Comparison of ENCODE assay signal across 20 cellular contexts in the genomic region with DNA sequence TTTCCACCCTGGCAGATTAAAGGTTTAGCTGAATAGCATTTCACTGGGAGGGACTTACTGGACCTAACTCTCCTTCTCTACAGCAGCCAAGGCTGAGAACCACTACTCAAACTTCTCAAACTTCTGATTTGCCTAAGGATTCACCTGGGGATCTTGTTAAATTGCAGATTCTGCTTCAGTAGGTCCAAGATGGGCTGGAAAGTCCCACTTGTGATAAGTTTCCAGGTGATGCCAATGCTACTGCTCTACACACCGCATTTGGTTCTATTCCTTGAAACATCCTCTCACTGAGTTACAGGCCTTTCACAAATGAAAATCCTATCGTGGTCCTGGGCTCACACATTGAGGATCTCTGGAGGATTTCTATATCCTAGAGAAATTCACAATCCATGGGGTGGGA.
DNase-seq lines count a peak whose midpoint lies in the region; ATAC-seq, FAIRE-seq and TF ChIP-seq lines count a peak whose summit lies in the region.
"Had no signal": no experiment of that assay in that cellular context is flagged by ENCODE, and none has a peak within 500 bp of the region (broad histone marks: within the 10 kb centered on the region; RNA-seq: fewer than 3 reads in every experiment).

No MANE protein-coding gene starts in this region.

- WGBS in GM12878 (ENCODE audit: insufficient coverage, insufficient replicate concordance, low lambda C conversion rate, missing lambda C conversion rate): 19% methylated on average over 2 of the region's 2 CpGs

- FAIRE-seq in GM19239 (lab: Jason Lieb, UNC) (peak; percentile 26), GM12878 (lab: Jason Lieb, UNC) (no peak)
- FAIRE-seq: D721Med, GM12892, H54, HepG2 had no signal

- TF ChIP-seq EP300 in GM12878 (IDR thresholded peaks at IDR 0.05; ENCODE audit: borderline replicate concordance in 1 of 2, control insufficient read depth in 1 of 2, low read depth in 2 of 2, low read length in 2 of 2): no peak

- H3K4me1 ChIP-seq in GM12878 (ENCODE audit: control insufficient read depth, insufficient read depth, low read length): peaks cover 17% of the 10 kb centered on the region
- H3K4me1 ChIP-seq in CD8-positive, alpha-beta T cell (ENCODE audit: insufficient read depth, low read length): no peaks in the 10 kb centered on the region
- H3K4me1 ChIP-seq: SJCRH30 had no signal

- H2AFZ ChIP-seq in GM12878 (ENCODE audit: control insufficient read depth, low read depth, low read length): no peak overlapping the region
- H2AFZ ChIP-seq: PC-9 had no signal

- H3K27me3 ChIP-seq in GM12878 (replicated peaks in 1 of 2; ENCODE audit: control insufficient read depth in 2 of 2, insufficient read depth in 2 of 2, low read length in 1 of 2): no peaks in the 10 kb centered on the region
- H3K27me3 ChIP-seq in CD8-positive, alpha-beta T cell (ENCODE audit: insufficient read depth, low read length): no peaks in the 10 kb centered on the region
- H3K27me3 ChIP-seq: SJCRH30 had no signal

- H3K4me1 Mint-ChIP-seq in activated naive CD8-positive, alpha-beta T cell treated with anti-CD3 and anti-CD28 coated beads, Interleukin-2, amount 50 U/mL, for 24 hours: peaks cover 22% of the 10 kb centered on the region
- peaks cover 7% of the 10 kb centered on the region for H3K4me1 Mint-ChIP-seq in activated naive CD8-positive, alpha-beta T cell treated with anti-CD3 and anti-CD28 coated beads for 36 hours
- no peaks in the 10 kb centered on the region for H3K4me1 Mint-ChIP-seq in CD8-positive, alpha-beta T cell (ENCODE audit: low read depth)

- no peaks in the 10 kb centered on the region for H3K27me3 Mint-ChIP-seq in activated naive CD8-positive, alpha-beta T cell treated with anti-CD3 and anti-CD28 coated beads, Interleukin-2, amount 50 U/mL, for 24 hours
- H3K27me3 Mint-ChIP-seq in activated naive CD8-positive, alpha-beta T cell treated with anti-CD3 and anti-CD28 coated beads for 36 hours: no peaks in the 10 kb centered on the region
- H3K27me3 Mint-ChIP-seq in CD8-positive, alpha-beta T cell (ENCODE audit: low read depth): no peaks in the 10 kb centered on the region

- H3K36me3 ChIP-seq in GM12878 (ENCODE audit: control insufficient read depth in 2 of 2, insufficient read depth in 2 of 2, low read length in 1 of 2): peaks cover 0 to 4% of the 10 kb centered on the region in 2 experiments; a peak in 2 of 4 replicates
- H3K36me3 ChIP-seq in CD8-positive, alpha-beta T cell (ENCODE audit: insufficient read depth, low read length): no peaks in the 10 kb centered on the region
- H3K36me3 ChIP-seq: SJCRH30 had no signal

- no peak overlapping the region for H3K4me3 Mint-ChIP-seq in activated naive CD8-positive, alpha-beta T cell treated with anti-CD3 and anti-CD28 coated beads, Interleukin-2, amount 50 U/mL, for 24 hours
- no peak overlapping the region for H3K4me3 Mint-ChIP-seq in activated naive CD8-positive, alpha-beta T cell treated with anti-CD3 and anti-CD28 coated beads for 36 hours
- no peak overlapping the region for H3K4me3 Mint-ChIP-seq in CD8-positive, alpha-beta T cell

- DNase-seq in activated naive CD8-positive, alpha-beta T cell treated with anti-CD3 and anti-CD28 coated beads, Interleukin-2, amount 50 U/mL, for 24 hours: no peak
- no peak for DNase-seq in activated naive CD8-positive, alpha-beta T cell treated with anti-CD3 and anti-CD28 coated beads for 36 hours
- DNase-seq in GM19239 (ENCODE audit: insufficient read length, low spot score) (no peak), GM12878 (ENCODE audit: low read depth, low spot score) (peak; percentile 13), HuH-7 (ENCODE audit: low spot score) (no peak)
- no peak for DNase-seq in CD8-positive, alpha-beta T cell
- DNase-seq: KBM-7; NCI-H1105 treated with DMSO at 0.1 percent for 48 hours; NCI-H446; NCI-H526; NCI-H82; NK-92 treated with Interleukin-12 subunit alpha and Interleukin-12 subunit beta, amount 100 ng/mL, for 24 hours; PC-9; SJCRH30 had no signal

- no peak overlapping the region for H3K4me3 ChIP-seq in GM12878
- H3K4me3 ChIP-seq in CD8-positive, alpha-beta T cell (ENCODE audit: low read depth, low read length): no peak overlapping the region
- H3K4me3 ChIP-seq: PC-9, SJCRH30 had no signal

- peaks cover 43% of the 10 kb centered on the region for H3K36me3 Mint-ChIP-seq in activated naive CD8-positive, alpha-beta T cell treated with anti-CD3 and anti-CD28 coated beads, Interleukin-2, amount 50 U/mL, for 24 hours (ENCODE audit: low read depth)
- peaks cover 49% of the 10 kb centered on the region for H3K36me3 Mint-ChIP-seq in activated naive CD8-positive, alpha-beta T cell treated with anti-CD3 and anti-CD28 coated beads for 36 hours
- peaks cover 52% of the 10 kb centered on the region for H3K36me3 Mint-ChIP-seq in CD8-positive, alpha-beta T cell

- POLR2A ChIA-PET in GM12878 (lab: Charles Lee): no interaction called here
- POLR2A ChIA-PET in CD8-positive, alpha-beta T cell (lab: Charles Lee): no interaction called here

- no TSS peak for BruUV-seq in GM12878 (replicated peaks; lab: Mats Ljungman, UMichigan)

- no peak for TF ChIP-seq POLR2A in GM12878 (IDR thresholded peaks at IDR 0.05; ENCODE audit: low read depth, low read length)

- intact Hi-C loops in GM12878 (cut with micrococcal nuclease; ENCODE audit: unreplicated experiment): no loop called here
- intact Hi-C loops in CD8-positive, alpha-beta T cell (cut with DNase I, micrococcal nuclease): no loop called here

- TF ChIP-seq CTCF in GM12878 (IDR thresholded peaks at IDR 0.05 in 2 of 3, conservative IDR thresholded peaks at IDR 0.05 in 1 of 3; ENCODE audit: control insufficient read depth in 2 of 3, extremely low read depth in 1 of 3, insufficient read depth in 1 of 3, low read depth in 3 of 3, low read length in 3 of 3): no peak
- no peak for TF ChIP-seq CTCF in CD8-positive, alpha-beta T cell (IDR thresholded peaks at IDR 0.05)

- SMC1A ChIA-PET in GM12878 (lab: Charles Lee; ENCODE audit: uncharacterized antibody, unreplicated experiment): no interaction called here

- in situ Hi-C loops in GM12878 (cut with MboI): no loop called here

- no peak for TF ChIP-seq RAD21 in GM12878 (IDR thresholded peaks at IDR 0.05; ENCODE audit: insufficient read depth, low read depth, low read length)

- H3K9me3 ChIP-seq in GM12878 (replicated peaks; ENCODE audit: control insufficient read depth, insufficient read depth, low read length): peaks cover 3% of the 10 kb centered on the region; the same call in 2 of the 3 replicates
- no peaks in the 10 kb centered on the region for H3K9me3 ChIP-seq in CD8-positive, alpha-beta T cell (ENCODE audit: low read length)
- H3K9me3 ChIP-seq: SJCRH30 had no signal

- H3K27ac Mint-ChIP-seq in activated naive CD8-positive, alpha-beta T cell treated with anti-CD3 and anti-CD28 coated beads, Interleukin-2, amount 50 U/mL, for 24 hours: peak overlapping the region; percentile 60
- no peak overlapping the region for H3K27ac Mint-ChIP-seq in activated naive CD8-positive, alpha-beta T cell treated with anti-CD3 and anti-CD28 coated beads for 36 hours
- no peak overlapping the region for H3K27ac Mint-ChIP-seq in CD8-positive, alpha-beta T cell

- no peaks in the 10 kb centered on the region for H4K20me1 ChIP-seq in GM12878 (ENCODE audit: control insufficient read depth, insufficient read depth)

- H3K27ac ChIP-seq in GM12878 (ENCODE audit: control insufficient read depth, insufficient read depth): 0 out of 2 replicates have a peak overlapping the region, but pooled peaks have one; percentile 11
- H3K27ac ChIP-seq in CD8-positive, alpha-beta T cell (ENCODE audit: low read depth, low read length): no peak overlapping the region
- H3K27ac ChIP-seq: PC-9, SJCRH30 had no signal

- no peaks in the 10 kb centered on the region; the same call in 1 of the 2 replicates for H3K79me2 ChIP-seq in GM12878 (ENCODE audit: control insufficient read depth, insufficient read depth, low read length)

- H3K9me3 Mint-ChIP-seq in activated naive CD8-positive, alpha-beta T cell treated with anti-CD3 and anti-CD28 coated beads, Interleukin-2, amount 50 U/mL, for 24 hours: no peaks in the 10 kb centered on the region
- H3K9me3 Mint-ChIP-seq in activated naive CD8-positive, alpha-beta T cell treated with anti-CD3 and anti-CD28 coated beads for 36 hours: peaks cover 9% of the 10 kb centered on the region
- H3K9me3 Mint-ChIP-seq in CD8-positive, alpha-beta T cell: no peaks in the 10 kb centered on the region

- CTCF ChIA-PET in GM12878 (lab: Yijun Ruan, JAX): no interaction called here
- CTCF ChIA-PET in CD8-positive, alpha-beta T cell (lab: Charles Lee): no interaction called here

- RAD21 ChIA-PET in GM12878 (lab: Charles Lee; ENCODE audit: unreplicated experiment): no interaction called here

- no peak for ATAC-seq in activated naive CD8-positive, alpha-beta T cell treated with anti-CD3 and anti-CD28 coated beads, Interleukin-2, amount 50 U/mL, for 24 hours
- peak; percentile 58 for ATAC-seq in GM12878
- ATAC-seq in CD8-positive, alpha-beta T cell: no peak
- ATAC-seq in GM19395 (IDR thresholded peaks at IDR 0.05; ENCODE audit: unreplicated experiment): no peak
- ATAC-seq: HepG2, Right ventricle myocardium inferior had no signal

- H3K4me2 ChIP-seq in GM12878 (ENCODE audit: control insufficient read depth, insufficient read depth): no peak overlapping the region
- H3K4me2 ChIP-seq: PC-9 had no signal

- H3K9ac ChIP-seq in GM12878 (ENCODE audit: control insufficient read depth, insufficient read depth, low read length): no peak overlapping the region

TF ChIP-seq in GM12878, 131 proteins besides CTCF, POLR2A, EP300 and RAD21:
- no peak for TF ChIP-seq SP1 (IDR thresholded peaks at IDR 0.05; ENCODE audit: low read depth, low read length)
- TF ChIP-seq SMAD1 (IDR thresholded peaks at IDR 0.05; ENCODE audit: low read depth, partially characterized antibody): no peak
- TF ChIP-seq LARP7 (IDR thresholded peaks at IDR 0.05): no peak
